Comparison of ENCODE assay signal across 11 cellular contexts in the genomic region with DNA sequence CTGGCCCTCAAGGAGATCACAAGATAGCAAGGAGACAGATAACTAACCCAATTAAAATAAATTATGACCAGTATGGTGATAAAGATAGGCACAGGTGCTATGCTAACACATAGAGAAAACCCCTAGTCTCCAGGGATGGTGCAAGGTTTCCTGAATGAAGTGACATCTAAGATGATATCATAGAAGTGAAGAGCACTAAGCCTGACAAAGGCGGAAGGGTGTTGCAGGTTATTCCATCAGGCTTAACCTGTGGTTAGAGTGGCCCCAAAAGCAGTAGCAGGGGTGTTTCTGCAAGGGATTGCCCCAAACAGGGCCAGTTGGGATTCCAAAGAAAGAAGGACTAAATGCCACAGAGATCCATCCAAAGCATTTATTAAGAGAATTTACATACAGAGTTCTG.
"Had no signal": no experiment of that assay in that cellular context is flagged by ENCODE, and none has a peak within 500 bp of the region (broad histone marks: within the 10 kb centered on the region; RNA-seq: fewer than 3 reads in every experiment).

No MANE protein-coding gene starts in this region.

- H3K27ac ChIP-seq: GM23248 had no signal

- H3K4me1 Mint-ChIP-seq: H9 had no signal

- H3K4me1 ChIP-seq: HAP-1 had no signal

- H3K4me2 ChIP-seq: GM23338 had no signal

- H3K9ac ChIP-seq: GM23248 had no signal

- H3K4me3 Mint-ChIP-seq: GM23338, H9, HFFc6 had no signal

- H3K27ac Mint-ChIP-seq: GM23338, H9, HFFc6 had no signal

- ATAC-seq: GM23338, HCT116 had no signal

- FAIRE-seq: H1, H54 had no signal

- H3K4me3 ChIP-seq: GM23248, GM23338, HAP-1 had no signal

- H3K9me3 Mint-ChIP-seq: GM23338 had no signal

- H3K36me3 ChIP-seq: HAP-1 had no signal

- H3K9me3 ChIP-seq: HAP-1 had no signal

- H2AFZ ChIP-seq: GM23248, GM23338 had no signal

- DNase-seq: GM23248, GOT3, H7, H9, HCEC 1CT, HFFc6 had no signal
